ENCODE assay signal across 9 cellular contexts in the genomic region with DNA sequence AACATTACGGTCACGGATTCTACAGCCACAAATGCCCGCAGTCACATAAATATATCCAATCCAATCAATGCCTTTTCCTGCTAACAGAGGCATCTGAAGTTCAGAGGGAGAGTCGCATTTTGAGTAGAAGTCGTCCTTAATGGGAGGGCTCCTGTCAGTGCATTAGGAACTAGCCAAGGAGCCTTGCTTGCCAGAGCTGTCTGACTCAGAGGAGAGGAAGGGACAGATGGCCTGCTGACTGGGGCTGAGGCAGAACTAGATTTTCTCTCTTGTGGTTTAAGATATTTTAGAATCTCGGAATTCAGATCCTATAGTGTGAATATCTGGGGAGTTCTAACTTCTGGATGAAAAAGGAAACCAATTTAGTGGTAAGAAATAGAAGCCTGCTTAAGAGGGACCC. TPM values are rescaled to one million over a fixed set of nuclear protein-coding genes. Genes with fewer than 3 reads are reported as not detected.
DNase-seq lines count a peak whose midpoint lies in the region; ATAC-seq and TF ChIP-seq lines count a peak whose summit lies in the region.
"Had no signal": no experiment of that assay in that cellular context is flagged by ENCODE, and none has a peak within 500 bp of the region (broad histone marks: within the 10 kb centered on the region; RNA-seq: fewer than 3 reads in every experiment).

No MANE protein-coding gene starts in this region.

- H3K27me3 ChIP-seq in skeletal muscle satellite cell (ENCODE audit: control insufficient read depth, insufficient read depth, low read length) (no peaks in the 10 kb centered on the region), H7 (ENCODE audit: control insufficient read depth, insufficient read depth, low read length) (no peaks in the 10 kb centered on the region)
- H3K27me3 ChIP-seq: hepatocyte had no signal

- no peaks in the 10 kb centered on the region for H3K9me3 Mint-ChIP-seq in osteocyte (ENCODE audit: unreplicated experiment)

- H3K36me3 Mint-ChIP-seq in osteocyte (ENCODE audit: unreplicated experiment), result peaks cover 17% of the 10 kb centered on the region

- H3K4me3 ChIP-seq in skeletal muscle satellite cell (ENCODE audit: low read length) (peak overlapping the region; percentile 18), H7 (ENCODE audit: insufficient read depth, low read depth, low read length) (no peak overlapping the region)
- H3K4me3 ChIP-seq: hepatocyte had no signal

- no peak overlapping the region for H3K27ac Mint-ChIP-seq in osteocyte (ENCODE audit: unreplicated experiment)

- no peaks in the 10 kb centered on the region for H3K27me3 Mint-ChIP-seq in osteocyte (ENCODE audit: unreplicated experiment)

- peak overlapping the region; percentile 46; the same call in 1 of the 2 replicates for H3K27ac ChIP-seq in VCaP
- H3K27ac ChIP-seq: hepatocyte had no signal

- H3K4me2 ChIP-seq in skeletal muscle satellite cell (ENCODE audit: low read length), result peak overlapping the region; percentile 52
- H3K4me2 ChIP-seq: hepatocyte had no signal

- peaks cover 12% of the 10 kb centered on the region for H3K4me1 Mint-ChIP-seq in osteocyte (ENCODE audit: unreplicated experiment)

- H3K9me3 ChIP-seq in skeletal muscle satellite cell (replicated peaks; ENCODE audit: low read length), result no peaks in the 10 kb centered on the region

- H3K36me3 ChIP-seq in skeletal muscle satellite cell (ENCODE audit: insufficient read depth, low read length) (peaks cover 12% of the 10 kb centered on the region), H7 (replicated peaks; ENCODE audit: control insufficient read depth, insufficient read depth, low read length) (peaks cover 5% of the 10 kb centered on the region)

- DNase-seq in DMS 273 treated with DMSO at 0.1 percent for 48 hours (lab: John Stamatoyannopoulos, UW), result peak; percentile 74
- peak; percentile 35 for DNase-seq in globus pallidus (ENCODE audit: low spot score)
- no peak for DNase-seq in H7
- no peak for DNase-seq in NOMO-1 treated with dmso at 0.1 percent for 144 hours (lab: John Stamatoyannopoulos, UW; ENCODE audit: unreplicated experiment)
- no peak for DNase-seq in osteocyte (ENCODE audit: extremely low spot score, unreplicated experiment)

- no peak overlapping the region for H3K4me3 Mint-ChIP-seq in osteocyte (ENCODE audit: unreplicated experiment)

- H3K4me1 ChIP-seq in skeletal muscle satellite cell (ENCODE audit: control insufficient read depth, insufficient read depth, low read length), result peaks cover 41% of the 10 kb centered on the region

- ATAC-seq in HG02970 (IDR thresholded peaks at IDR 0.05; ENCODE audit: low FRiP score, unreplicated experiment), result no peak

- H3K9ac ChIP-seq in skeletal muscle satellite cell (ENCODE audit: low read depth, low read length), result peak overlapping the region; percentile 54

- TF ChIP-seq CTCF in VCaP (conservative IDR thresholded peaks at IDR 0.05) (no peak), osteocyte (IDR thresholded peaks at IDR 0.05) (no peak)

RNA-seq across cellular contexts. Expression of a gene that starts 10.6 kb away (rescaled TPM):
- total RNA-seq in skeletal muscle satellite cell (2012; rRNA removed), result 6.1 and 8.5 TPM in 2 replicates
- total RNA-seq in H7 (2014; rRNA removed; shearing (Covaris generic)), result 23.3 and 25.0 TPM in 2 replicates
- 3.8 and 3.9 TPM in 2 replicates for total RNA-seq in osteocyte

RNA-seq across cellular contexts. Expression of a gene that starts 35.6 kb away (rescaled TPM):
- total RNA-seq in skeletal muscle satellite cell (2012; rRNA removed), result not detected in 2 replicates
- 8.6 and 14.8 TPM in 2 replicates for total RNA-seq in H7 (2014; rRNA removed; shearing (Covaris generic))
- total RNA-seq in osteocyte, result not detected in 2 replicates

RNA-seq across cellular contexts. Expression of a gene that starts 56.0 kb away (rescaled TPM):
- 25.6 and 33.9 TPM in 2 replicates for total RNA-seq in skeletal muscle satellite cell (2012; rRNA removed)
- 99.0 and 107 TPM in 2 replicates for total RNA-seq in H7 (2014; rRNA removed; shearing (Covaris generic))
- total RNA-seq in osteocyte, result 20.4 and 21.3 TPM in 2 replicates

Comparison
In these comparisons a context has a peak if more than half of its experiments do, and no peak if none do; other contexts are left out.
1. DNase-seq: peak in DMS 273 treated with DMSO at 0.1 percent for 48 hours (single experiment) and globus pallidus (single experiment); none in H7 (single experiment), NOMO-1 treated with dmso at 0.1 percent for 144 hours (single experiment) and osteocyte (single experiment).